In genomic region chr2:43221660-43222471, GRCh38 we compare ENCODE assay signal across 8 cellular contexts. TPM values are rescaled to one million over a fixed set of nuclear protein-coding genes. Genes with fewer than 3 reads are reported as not detected.
DNase-seq lines count a peak whose midpoint lies in the region; ATAC-seq, FAIRE-seq and TF ChIP-seq lines count a peak whose summit lies in the region.

No MANE protein-coding gene starts in this region.

- WGBS in trophoblast cell (ENCODE audit: extremely low coverage, insufficient coverage, insufficient read length), result no CpG with 5 or more reads among the region's 8 CpGs

- H2BK120ac ChIP-seq in trophoblast cell (ENCODE audit: insufficient read depth, low read length, poor library complexity), result no peak overlapping the region

- no peaks in the 10 kb centered on the region for H3K27me3 Mint-ChIP-seq in astrocyte (ENCODE audit: low read depth, unreplicated experiment)

- no peak for FAIRE-seq in astrocyte (lab: Jason Lieb, UNC)

- H4K8ac ChIP-seq in trophoblast cell (ENCODE audit: low read depth, low read length), result no peak overlapping the region

- peaks cover 45% of the 10 kb centered on the region for H3K4me1 Mint-ChIP-seq in astrocyte (ENCODE audit: low read depth, unreplicated experiment)

- H3K36me3 ChIP-seq in Karpas-422 (ENCODE audit: insufficient read depth, low read length) (peaks cover 17% of the 10 kb centered on the region), SU-DHL-6 (ENCODE audit: low read length) (peaks cover 17% of the 10 kb centered on the region), astrocyte (ENCODE audit: insufficient read depth, low read length) (no peaks in the 10 kb centered on the region), trophoblast cell (ENCODE audit: control insufficient read depth in 1 of 2, insufficient read depth in 2 of 2, low read length in 2 of 2) (peaks cover 15% of the 10 kb centered on the region in 2 experiments)

- H2AK5ac ChIP-seq in trophoblast cell (ENCODE audit: low read length), result no peak overlapping the region

- H3F3A ChIP-seq in SU-DHL-6 (ENCODE audit: insufficient read depth), result peaks cover 70% of the 10 kb centered on the region

- H3K4me2 ChIP-seq in Karpas-422 (ENCODE audit: low read depth, low read length, poor library complexity, severe bottlenecking) (peak overlapping the region; percentile 98), SU-DHL-6 (ENCODE audit: low read depth, low read length, poor library complexity, severe bottlenecking) (peak overlapping the region; percentile 76), astrocyte (ENCODE audit: low read length) (peak overlapping the region; percentile 91), trophoblast cell (ENCODE audit: low read length) (peak overlapping the region; percentile 48)

- H3K27ac Mint-ChIP-seq in astrocyte (ENCODE audit: unreplicated experiment), result peak overlapping the region; percentile 98

- H3K14ac ChIP-seq in trophoblast cell (ENCODE audit: low read length), result no peak overlapping the region

- H3K4me3 Mint-ChIP-seq in astrocyte (ENCODE audit: unreplicated experiment), result peak overlapping the region; percentile 85

- H3K4me3 ChIP-seq in Karpas-422 (ENCODE audit: low read length) (peak overlapping the region; percentile 90), SU-DHL-6 (ENCODE audit: insufficient read depth, low read length, poor library complexity, severe bottlenecking) (peak overlapping the region; percentile 85), astrocyte (ENCODE audit: insufficient read depth, low read depth, low read length) (peak overlapping the region; percentile 81), trophoblast cell (ENCODE audit: low read depth, low read length) (no peak overlapping the region)

- H3K4ac ChIP-seq in trophoblast cell (ENCODE audit: low read depth, low read length), result no peak overlapping the region

- H3K4me1 ChIP-seq in Karpas-422 (ENCODE audit: low read length) (peaks cover 72% of the 10 kb centered on the region), astrocyte (ENCODE audit: insufficient read depth, low read length) (peaks cover 47% of the 10 kb centered on the region), trophoblast cell (ENCODE audit: control insufficient read depth in 1 of 2, insufficient read depth in 2 of 2, low read length in 2 of 2) (peaks cover 29 to 39% of the 10 kb centered on the region in 2 experiments)

- no peak overlapping the region for H3K18ac ChIP-seq in trophoblast cell (ENCODE audit: low read length)

- no peak overlapping the region for H4K12ac ChIP-seq in trophoblast cell (ENCODE audit: low read depth, low read length)

- H2AFZ ChIP-seq in Karpas-422 (ENCODE audit: low read length), result no peak overlapping the region
- H2AFZ ChIP-seq in SU-DHL-6 (ENCODE audit: low read depth, low read length, severe bottlenecking), result no peak overlapping the region
- no peak overlapping the region for H2AFZ ChIP-seq in astrocyte (ENCODE audit: low read depth, low read length)
- H2AFZ ChIP-seq in trophoblast cell (ENCODE audit: insufficient read depth, low read length, poor library complexity), result no peak overlapping the region

- peak overlapping the region; percentile 97 for H3K27ac ChIP-seq in Karpas-422 (ENCODE audit: low read length)
- H3K27ac ChIP-seq in SU-DHL-6 (ENCODE audit: low read depth, low read length), result peak overlapping the region; percentile 97
- H3K27ac ChIP-seq in astrocyte (ENCODE audit: low read depth, low read length), result peak overlapping the region; percentile 93
- H3K27ac ChIP-seq in trophoblast cell (ENCODE audit: low read depth, low read length), result peak overlapping the region; percentile 87

- no peak overlapping the region for H3K23ac ChIP-seq in trophoblast cell (ENCODE audit: low read length)

- peak overlapping the region; percentile 15 for H2BK5ac ChIP-seq in trophoblast cell (ENCODE audit: low read depth, low read length, poor library complexity)

- no peaks in the 10 kb centered on the region for H3K9me3 Mint-ChIP-seq in astrocyte (ENCODE audit: unreplicated experiment)

- peaks cover 47% of the 10 kb centered on the region for H3K79me1 ChIP-seq in trophoblast cell (ENCODE audit: low read length)

- H3K79me2 ChIP-seq in Karpas-422 (ENCODE audit: low read length) (peaks cover 45% of the 10 kb centered on the region), SU-DHL-6 (ENCODE audit: insufficient read depth, low read length) (peaks cover 47% of the 10 kb centered on the region), astrocyte (ENCODE audit: insufficient read depth, low read length) (peaks cover 45% of the 10 kb centered on the region), trophoblast cell (ENCODE audit: control insufficient read depth, insufficient read depth, low read length, poor library complexity) (peaks cover 27% of the 10 kb centered on the region)

- H2BK12ac ChIP-seq in trophoblast cell (ENCODE audit: low read length), result no peak overlapping the region

- H3K9me3 ChIP-seq in Karpas-422 (ENCODE audit: low read length) (no peaks in the 10 kb centered on the region), SU-DHL-6 (ENCODE audit: insufficient read depth, low read length) (no peaks in the 10 kb centered on the region), astrocyte (ENCODE audit: insufficient read depth, low read depth, low read length) (no peaks in the 10 kb centered on the region), trophoblast cell (ENCODE audit: insufficient read depth, low read depth, low read length) (peaks cover 2% of the 10 kb centered on the region)

- no peak for TF ChIP-seq CTCF in SU-DHL-6 (IDR thresholded peaks at IDR 0.05; ENCODE audit: insufficient read depth, low read length, poor library complexity, severe bottlenecking)
- TF ChIP-seq CTCF in astrocyte (IDR thresholded peaks at IDR 0.05; ENCODE audit: insufficient read depth, low read depth, low read length), result no peak

- H3K9ac ChIP-seq in Karpas-422 (ENCODE audit: low read length) (peak overlapping the region; percentile 98), SU-DHL-6 (ENCODE audit: low read length) (peak overlapping the region; percentile 99), astrocyte (ENCODE audit: low read length) (peak overlapping the region; percentile 95), trophoblast cell (ENCODE audit: low read length) (no peak overlapping the region)

- H3K36me3 Mint-ChIP-seq in astrocyte (ENCODE audit: low read depth, unreplicated experiment), result peaks cover 10% of the 10 kb centered on the region

- H3K9me2 ChIP-seq in Karpas-422 (replicated peaks; ENCODE audit: insufficient read depth, low read length) (no peaks in the 10 kb centered on the region), SU-DHL-6 (replicated peaks; ENCODE audit: insufficient read depth, low read length) (no peaks in the 10 kb centered on the region)

- no peak overlapping the region for H4K91ac ChIP-seq in trophoblast cell (ENCODE audit: low read depth, low read length)

- peak; percentile 27 for ATAC-seq in left ventricle myocardium superior
- ATAC-seq in GM18868 (IDR thresholded peaks at IDR 0.05; ENCODE audit: unreplicated experiment), result no peak
- no peak for ATAC-seq in GM18873 (IDR thresholded peaks at IDR 0.05; ENCODE audit: low FRiP score, unreplicated experiment)

- H3K27me3 ChIP-seq in Karpas-422 (ENCODE audit: low read length) (no peaks in the 10 kb centered on the region), SU-DHL-6 (ENCODE audit: low read length) (no peaks in the 10 kb centered on the region), astrocyte (ENCODE audit: insufficient read depth, low read length) (no peaks in the 10 kb centered on the region), trophoblast cell (ENCODE audit: insufficient read depth, low read length) (no peaks in the 10 kb centered on the region)

- H4K20me1 ChIP-seq in Karpas-422 (ENCODE audit: insufficient read depth, low read depth, low read length) (peaks cover 34% of the 10 kb centered on the region), SU-DHL-6 (ENCODE audit: low read depth, low read length) (peaks cover 11% of the 10 kb centered on the region), astrocyte (ENCODE audit: insufficient read depth, low read length) (peaks cover 17% of the 10 kb centered on the region)

- DNase-seq in DMS 273 (lab: John Stamatoyannopoulos, UW; ENCODE audit: unreplicated experiment), result peak; percentile 94
- peak; percentile 84 for DNase-seq in Karpas-422
- DNase-seq in astrocyte (ENCODE audit: low read depth), result peak; percentile 97
- peak; percentile 91 for DNase-seq in left ventricle myocardium superior
- DNase-seq in trophoblast cell, result peak; percentile 59 to 65

- intact Hi-C loops in left ventricle myocardium superior (cut with micrococcal nuclease), result loop anchor here (10.0 kb wide), 4 partner anchors 87 to 367 kb away; no protein-coding TSS in a partner anchor

RNA-seq across cellular contexts. Expression of gene ZFP36L2, which starts 4.5 kb away (rescaled TPM):
- total RNA-seq in Karpas-422 (2014; rRNA removed; shearing (Covaris generic); ENCODE audit: low replicate concordance), result 4.0 and 10.6 TPM in 2 replicates
- total RNA-seq in astrocyte, result 44.5 and 49.5 TPM in 2 replicates
- 55.0 TPM for total RNA-seq in left ventricle myocardium superior
- polyA plus RNA-seq in trophoblast cell (2013), result 62.0 and 65.7 TPM in 2 replicates

Comparison
In these comparisons a context has a peak if more than half of its experiments do, and no peak if none do; other contexts are left out.
1. H3K4me2 ChIP-seq: peak in every context shown above with its lines; median percentile 98 in Karpas-422; 91 in astrocyte; 76 in SU-DHL-6; 48 in trophoblast cell.